ENCODE assay signal across 10 cellular contexts in genomic region chr5:110414360-110414759, GRCh38.
DNase-seq lines count a peak whose midpoint lies in the region; ATAC-seq and TF ChIP-seq lines count a peak whose summit lies in the region.
"Had no signal": no experiment of that assay in that cellular context is flagged by ENCODE, and none has a peak within 500 bp of the region (broad histone marks: within the 10 kb centered on the region; RNA-seq: fewer than 3 reads in every experiment).

No MANE protein-coding gene starts in this region.

- DNase-seq in activated naive CD4-positive, alpha-beta T cell treated with anti-CD3 and anti-CD28 coated beads, Interleukin-2, amount 50 U/mL, for 16 hours: peak; percentile 9
- no peak for DNase-seq in activated naive CD4-positive, alpha-beta T cell treated with anti-CD3 and anti-CD28 coated beads, Interleukin-2, amount 50 U/mL, for 72 hours (ENCODE audit: low spot score in 2 of 2)
- peak; percentile 36 for DNase-seq in MM.1S
- peak; percentile 27 for DNase-seq in fibroblast of gingiva (ENCODE audit: low read depth)
- DNase-seq in tibial artery: no peak
- no peak for DNase-seq in uterus
- DNase-seq in stimulated activated CD4-positive, alpha-beta T cell treated with anti-CD3 and anti-CD28 coated beads, Interleukin-12 subunit alpha, Interleukin-12 subunit beta, amount 100 ng/mL, for 4 hours: no peak

- no peaks in the 10 kb centered on the region for H3K27me3 ChIP-seq in MM.1S (replicated peaks; ENCODE audit: insufficient read depth, low read length)
- no peaks in the 10 kb centered on the region for H3K27me3 ChIP-seq in tibial artery
- H3K27me3 ChIP-seq in uterus: no peaks in the 10 kb centered on the region

- H3K4me2 ChIP-seq in MM.1S (ENCODE audit: low read depth, low read length): no peak overlapping the region

- H3K9me2 ChIP-seq in MM.1S (replicated peaks; ENCODE audit: insufficient read depth, low read length): no peaks in the 10 kb centered on the region

- no peaks in the 10 kb centered on the region for H4K20me1 ChIP-seq in MM.1S (ENCODE audit: insufficient read depth, low read length)

- no peaks in the 10 kb centered on the region for H3K79me2 ChIP-seq in MM.1S (ENCODE audit: low read length)

- H3K4me3 ChIP-seq in MM.1S (ENCODE audit: low read length) (no peak overlapping the region), tibial artery (no peak overlapping the region), uterus (no peak overlapping the region)
- H3K4me3 ChIP-seq: skin epidermis had no signal

- H3K36me3 Mint-ChIP-seq in activated naive CD4-positive, alpha-beta T cell treated with anti-CD3 and anti-CD28 coated beads, Interleukin-2, amount 50 U/mL, for 72 hours: no peaks in the 10 kb centered on the region

- H3K27ac ChIP-seq in MM.1S (ENCODE audit: low read length) (no peak overlapping the region), tibial artery (no peak overlapping the region), uterus (no peak overlapping the region)
- H3K27ac ChIP-seq: skin epidermis had no signal

- H3K9me3 ChIP-seq in MM.1S (replicated peaks; ENCODE audit: insufficient read depth, low read length) (no peaks in the 10 kb centered on the region), tibial artery (no peaks in the 10 kb centered on the region), uterus (no peaks in the 10 kb centered on the region)
- H3K9me3 ChIP-seq: Caco-2 had no signal

- H3K4me1 ChIP-seq in MM.1S (ENCODE audit: low read length) (no peaks in the 10 kb centered on the region), tibial artery (no peaks in the 10 kb centered on the region), uterus (no peaks in the 10 kb centered on the region)
- H3K4me1 ChIP-seq: Caco-2 had no signal

- TF ChIP-seq CTCF in MM.1S (IDR thresholded peaks at IDR 0.05; ENCODE audit: low read length): peak; percentile 46
- peak; percentile 39 to 47 for TF ChIP-seq CTCF in tibial artery (IDR thresholded peaks at IDR 0.05)
- TF ChIP-seq CTCF in uterus (IDR thresholded peaks at IDR 0.05): peak in 2 of 4 experiments; percentile 9 to 29

- no peak for TF ChIP-seq POLR2A in uterus (IDR thresholded peaks at IDR 0.05)

- H3K36me3 ChIP-seq in MM.1S (replicated peaks; ENCODE audit: insufficient read depth, low read length) (no peaks in the 10 kb centered on the region), tibial artery (no peaks in the 10 kb centered on the region), uterus (no peaks in the 10 kb centered on the region)

- no peak overlapping the region for H3K27ac Mint-ChIP-seq in activated naive CD4-positive, alpha-beta T cell treated with anti-CD3 and anti-CD28 coated beads, Interleukin-2, amount 50 U/mL, for 72 hours

- H3K9me3 Mint-ChIP-seq in activated naive CD4-positive, alpha-beta T cell treated with anti-CD3 and anti-CD28 coated beads, Interleukin-2, amount 50 U/mL, for 72 hours: no peaks in the 10 kb centered on the region

- no peak overlapping the region for H3K9ac ChIP-seq in MM.1S (ENCODE audit: low read length)

- no peaks in the 10 kb centered on the region for H3F3A ChIP-seq in MM.1S (ENCODE audit: insufficient read depth, low read length)

- intact Hi-C loops in tibial artery (cut with DNase I; ENCODE audit: low total_unique reads): no loop called here
- intact Hi-C loops in uterus (cut with DNase I; ENCODE audit: low total_unique reads): no loop called here

- H2AFZ ChIP-seq in MM.1S (ENCODE audit: low read length): no peak overlapping the region

- no peak for ATAC-seq in activated naive CD4-positive, alpha-beta T cell treated with anti-CD3 and anti-CD28 coated beads, Interleukin-2, amount 50 U/mL, for 72 hours
- no peak for ATAC-seq in HG03108 (IDR thresholded peaks at IDR 0.05; ENCODE audit: unreplicated experiment)

Comparison
In these comparisons a context has a peak if more than half of its experiments do, and no peak if none do; other contexts are left out.
1. DNase-seq: peak in activated naive CD4-positive, alpha-beta T cell treated with anti-CD3 and anti-CD28 coated beads, Interleukin-2, amount 50 U/mL, for 16 hours (single experiment), MM.1S (single experiment) and fibroblast of gingiva (single experiment); none in activated naive CD4-positive, alpha-beta T cell treated with anti-CD3 and anti-CD28 coated beads, Interleukin-2, amount 50 U/mL, for 72 hours (0 of 2), tibial artery (0 of 2), uterus (0 of 2) and stimulated activated CD4-positive, alpha-beta T cell treated with anti-CD3 and anti-CD28 coated beads, Interleukin-12 subunit alpha, Interleukin-12 subunit beta, amount 100 ng/mL, for 4 hours (single experiment).